ENCODE assay signal across 14 cellular contexts in genomic region chr18:32763306-32763705, GRCh38.
"Had no signal": no experiment of that assay in that cellular context is flagged by ENCODE, and none has a peak within 500 bp of the region (broad histone marks: within the 10 kb centered on the region; RNA-seq: fewer than 3 reads in every experiment).

No MANE protein-coding gene starts in this region.

- DNase-seq: effector memory CD8-positive, alpha-beta T cell; gastrocnemius medialis; heart right ventricle; hypothalamus; kidney glomerular epithelial cell; natural killer cell; posterior cingulate gyrus; small intestine; stimulated activated CD4-positive, alpha-beta T cell treated with anti-CD3 and anti-CD28 coated beads, Interleukin-12 subunit alpha, Interleukin-12 subunit beta, amount 100 ng/mL, for 4 hours; stimulated activated naive CD8-positive, alpha-beta T cell treated with anti-CD3 and anti-CD28 coated beads, Interleukin-15, Interleukin-2, amounts not matched to agents 100 U/mL and 50 U/mL, for 24 hours; thyroid gland had no signal

- ATAC-seq: effector memory CD8-positive, alpha-beta T cell; gastrocnemius medialis; heart right ventricle; natural killer cell; stimulated activated naive CD8-positive, alpha-beta T cell treated with anti-CD3 and anti-CD28 coated beads, Interleukin-15, Interleukin-2, amounts not matched to agents 100 U/mL and 50 U/mL, for 24 hours had no signal

- H3K27ac Mint-ChIP-seq: dendritic cell treated with granulocyte-macrophage colony-stimulating factor and Interleukin-4, amounts not matched to agents 40 ng/mL and 50 ng/mL, for 4 days; effector memory CD8-positive, alpha-beta T cell; natural killer cell; type B pancreatic cell had no signal

- H3K4me3 Mint-ChIP-seq: dendritic cell treated with granulocyte-macrophage colony-stimulating factor and Interleukin-4, amounts not matched to agents 40 ng/mL and 50 ng/mL, for 4 days; effector memory CD8-positive, alpha-beta T cell; natural killer cell; neural crest cell; type B pancreatic cell had no signal

- H3K9me3 Mint-ChIP-seq: dendritic cell treated with granulocyte-macrophage colony-stimulating factor and Interleukin-4, amounts not matched to agents 40 ng/mL and 50 ng/mL, for 4 days; effector memory CD8-positive, alpha-beta T cell; natural killer cell; neural crest cell; type B pancreatic cell had no signal

- H3K36me3 Mint-ChIP-seq: natural killer cell, type B pancreatic cell had no signal

- H3K4me1 Mint-ChIP-seq: natural killer cell, neural crest cell had no signal
